ENCODE assay signal across 15 cellular contexts in genomic region chr3:151170280-151170679, GRCh38. TPM values are rescaled to one million over a fixed set of nuclear protein-coding genes. Genes with fewer than 3 reads are reported as not detected.
DNase-seq lines count a peak whose midpoint lies in the region; ATAC-seq, FAIRE-seq and TF ChIP-seq lines count a peak whose summit lies in the region.
"Not testable (repeated sequence)": the region's sequence is repeated elsewhere in the genome, so short reads cannot be mapped to it uniquely, and the experiment has no call there.
"Had no signal": no experiment of that assay in that cellular context is flagged by ENCODE, and none has a peak within 500 bp of the region (broad histone marks: within the 10 kb centered on the region; RNA-seq: fewer than 3 reads in every experiment).

No MANE protein-coding gene starts in this region.

- peak overlapping the region; percentile 67 for H3K4me2 ChIP-seq in Loucy (ENCODE audit: low read depth, low read length, poor library complexity, severe bottlenecking)
- not testable (repeated sequence) for H3K4me2 ChIP-seq in H1 (ENCODE audit: insufficient read depth in 1 of 2, low read depth in 2 of 2, low read length in 2 of 2)

- not testable (repeated sequence) for H2AFZ ChIP-seq in Loucy (ENCODE audit: low read length); H1 (ENCODE audit: low read length)

- not testable (repeated sequence) for H3K23me2 ChIP-seq in H1 (ENCODE audit: low read depth, low read length)

- H3K79me2 ChIP-seq in Loucy (ENCODE audit: insufficient read depth, low read length); H1 (ENCODE audit: control insufficient read depth in 1 of 2, insufficient read depth in 2 of 2, low read length in 2 of 2): not testable (repeated sequence)

- not testable (repeated sequence) for TF ChIP-seq RAD21 in H1 (IDR thresholded peaks at IDR 0.05 in 1 of 2, conservative IDR thresholded peaks at IDR 0.05 in 1 of 2; ENCODE audit: low read depth in 2 of 2, low read length in 2 of 2)

- not testable (repeated sequence) for H3K27ac ChIP-seq in CD4-positive, alpha-beta T cell (ENCODE audit: low read depth, low read length); H1 (ENCODE audit: low read depth, low read length)
- H3K27ac ChIP-seq in spleen (peak overlapping the region; percentile 32 to 87 (median 76)), upper lobe of right lung (peak overlapping the region; percentile 27)

- H3K36me3 Mint-ChIP-seq in CD4-positive, alpha-beta T cell (ENCODE audit: low read depth); activated CD4-positive, alpha-beta T cell treated with anti-CD3 and anti-CD28 coated beads for 36 hours (ENCODE audit: low read depth); activated naive CD4-positive, alpha-beta T cell treated with anti-CD3 and anti-CD28 coated beads for 36 hours (ENCODE audit: low read depth); naive thymus-derived CD8-positive, alpha-beta T cell: not testable (repeated sequence)

- POLR2A ChIA-PET in CD4-positive, alpha-beta T cell (lab: Charles Lee), result interaction anchor here (0.6 kb wide), 1 partner anchor 104 kb away, joined by 3 read pairs; no protein-coding TSS in a partner anchor
- POLR2A ChIA-PET in activated CD4-positive, alpha-beta T cell treated with anti-CD3 and anti-CD28 coated beads for 36 hours (lab: Charles Lee), result interaction anchor here (0.6 kb wide), 1 partner anchor 36 kb away, joined by 3 read pairs; no protein-coding TSS in a partner anchor
- POLR2A ChIA-PET in H1 (lab: Charles Lee; ENCODE audit: partially characterized antibody), result not testable (repeated sequence)
- POLR2A ChIA-PET in naive thymus-derived CD8-positive, alpha-beta T cell (lab: Charles Lee), result interaction anchor here (0.7 to 4.4 kb wide), 3 partner anchors 21 to 32 kb away, joined by 5 to 18 read pairs (median 7); partner anchors contain the start of gene GPR171

- not testable (repeated sequence) for H3K27me3 Mint-ChIP-seq in CD4-positive, alpha-beta T cell; activated CD4-positive, alpha-beta T cell treated with anti-CD3 and anti-CD28 coated beads for 36 hours; activated naive CD4-positive, alpha-beta T cell treated with anti-CD3 and anti-CD28 coated beads for 36 hours (ENCODE audit: low read depth); naive thymus-derived CD8-positive, alpha-beta T cell

- H4K20me1 ChIP-seq in Loucy (ENCODE audit: insufficient read depth, low read length, poor library complexity, severe bottlenecking); H1 (replicated peaks in 1 of 2; ENCODE audit: control insufficient read depth in 1 of 2, insufficient read depth in 2 of 2, low read length in 2 of 2): not testable (repeated sequence)

- intact Hi-C loops in CD4-positive, alpha-beta T cell (cut with DNase I, micrococcal nuclease), result loop anchor here (2.0 kb wide), 2 partner anchors 33 to 39 kb away; partner anchors contain the start of gene GPR171 (in 1 of the 2)
- intact Hi-C loops in activated CD4-positive, alpha-beta T cell treated with anti-CD3 and anti-CD28 coated beads for 36 hours (cut with DNase I, micrococcal nuclease), result loop anchor here in 1 of 2 experiments (2.0 kb wide), 1 partner anchor 17 kb away; no protein-coding TSS in a partner anchor
- intact Hi-C loops in activated naive CD4-positive, alpha-beta T cell treated with anti-CD3 and anti-CD28 coated beads for 36 hours (cut with micrococcal nuclease), result loop anchor here (2.0 kb wide), 1 partner anchor 21 kb away; no protein-coding TSS in a partner anchor
- intact Hi-C loops in spleen (cut with DNase I; ENCODE audit: low total_unique reads); upper lobe of right lung (cut with DNase I): not testable (repeated sequence)

- not testable (repeated sequence) for H3K79me1 ChIP-seq in H1 (ENCODE audit: low read depth, low read length)

- not testable (repeated sequence) for H2BK12ac ChIP-seq in H1 (ENCODE audit: low read depth, low read length)

- TF ChIP-seq POLR2A in H1 (IDR thresholded peaks at IDR 0.05; ENCODE audit: control extremely low read depth in 1 of 2, low read depth in 2 of 2, low read length in 2 of 2); spleen (IDR thresholded peaks at IDR 0.05): not testable (repeated sequence)

- not testable (repeated sequence) for FAIRE-seq in H1 (lab: Jason Lieb, UNC)

- H3F3A ChIP-seq in Loucy (ENCODE audit: low read depth), result not testable (repeated sequence)

- H3K9me2 ChIP-seq in Loucy (replicated peaks; ENCODE audit: low read depth, low read length), result not testable (repeated sequence)

- H3K4me1 Mint-ChIP-seq in CD4-positive, alpha-beta T cell (ENCODE audit: low read depth), result peaks cover 53% of the 10 kb centered on the region
- peaks cover 44% of the 10 kb centered on the region for H3K4me1 Mint-ChIP-seq in activated CD4-positive, alpha-beta T cell treated with anti-CD3 and anti-CD28 coated beads for 36 hours
- peaks cover 45% of the 10 kb centered on the region for H3K4me1 Mint-ChIP-seq in activated naive CD4-positive, alpha-beta T cell treated with anti-CD3 and anti-CD28 coated beads for 36 hours (ENCODE audit: low read depth)
- H3K4me1 Mint-ChIP-seq in naive thymus-derived CD8-positive, alpha-beta T cell, result peaks cover 21 to 46% (median 40%) of the 10 kb centered on the region in 4 donors

- H4K8ac ChIP-seq in H1 (ENCODE audit: extremely low read depth, insufficient read depth, low read length), result not testable (repeated sequence)

- not testable (repeated sequence) for TF ChIP-seq CTCF in CD4-positive, alpha-beta T cell (IDR thresholded peaks at IDR 0.05); Loucy (conservative IDR thresholded peaks at IDR 0.05; ENCODE audit: low read length); H1 (IDR thresholded peaks at IDR 0.05; ENCODE audit: control extremely low read depth in 1 of 3, insufficient read depth in 1 of 3, low read depth in 1 of 3, low read length in 3 of 3); spleen (IDR thresholded peaks at IDR 0.05 in 8 of 11, conservative IDR thresholded peaks at IDR 0.05 in 3 of 11); upper lobe of right lung (IDR thresholded peaks at IDR 0.05)

- not testable (repeated sequence) for H3K56ac ChIP-seq in H1 (replicated peaks; ENCODE audit: insufficient read length, low read depth, low read length)

- not testable (repeated sequence) for H4K91ac ChIP-seq in H1 (replicated peaks; ENCODE audit: insufficient read length, low read length)

- peak overlapping the region; percentile 72 for H3K27ac Mint-ChIP-seq in CD4-positive, alpha-beta T cell
- H3K27ac Mint-ChIP-seq in activated CD4-positive, alpha-beta T cell treated with anti-CD3 and anti-CD28 coated beads for 36 hours, result peak overlapping the region; percentile 76
- H3K27ac Mint-ChIP-seq in activated naive CD4-positive, alpha-beta T cell treated with anti-CD3 and anti-CD28 coated beads for 36 hours, result peak overlapping the region; percentile 80
- H3K27ac Mint-ChIP-seq in naive thymus-derived CD8-positive, alpha-beta T cell, result peak overlapping the region in 9 of 10 donors; percentile 63 to 88 (median 82)

- CTCF ChIA-PET in CD4-positive, alpha-beta T cell (lab: Charles Lee), result interaction anchor here (1.5 kb wide), 1 partner anchor 14 kb away, joined by 4 read pairs; no protein-coding TSS in a partner anchor
- CTCF ChIA-PET in activated CD4-positive, alpha-beta T cell treated with anti-CD3 and anti-CD28 coated beads for 36 hours (lab: Charles Lee), result interaction anchor here (0.7 to 6.6 kb wide), 6 partner anchors 58 to 156 kb away, joined by 3 to 103 read pairs (median 14); partner anchors contain the start of gene P2RY14
- CTCF ChIA-PET in activated naive CD4-positive, alpha-beta T cell treated with anti-CD3 and anti-CD28 coated beads for 36 hours (lab: Charles Lee), result interaction anchor here (0.8 to 8.0 kb wide), 6 partner anchors 16 to 115 kb away, joined by 6 to 191 read pairs (median 44); partner anchors contain the start of gene P2RY14
- CTCF ChIA-PET in H1 (lab: Charles Lee; ENCODE audit: partially characterized antibody), result interaction anchor here (1.2 to 6.8 kb wide), 3 partner anchors 9 to 251 kb away, joined by 3 to 32 read pairs (median 4); no protein-coding TSS in a partner anchor

- H3K4me3 Mint-ChIP-seq in CD4-positive, alpha-beta T cell, result peak overlapping the region; percentile 43
- not testable (repeated sequence) for H3K4me3 Mint-ChIP-seq in activated CD4-positive, alpha-beta T cell treated with anti-CD3 and anti-CD28 coated beads for 36 hours; activated naive CD4-positive, alpha-beta T cell treated with anti-CD3 and anti-CD28 coated beads for 36 hours
- H3K4me3 Mint-ChIP-seq in naive thymus-derived CD8-positive, alpha-beta T cell, result peak overlapping the region in 8 of 10 donors; percentile 46 to 76 (median 68)

- not testable (repeated sequence) for H2BK20ac ChIP-seq in H1 (ENCODE audit: low read length)

- not testable (repeated sequence) for H2AK5ac ChIP-seq in H1 (ENCODE audit: low read depth, low read length)

- H3K4me1 ChIP-seq in Loucy (ENCODE audit: insufficient read depth, low read length, poor library complexity, severe bottlenecking), result peaks cover 30% of the 10 kb centered on the region
- not testable (repeated sequence) for H3K4me1 ChIP-seq in H1 (replicated peaks in 1 of 4; ENCODE audit: control insufficient read depth in 3 of 4, insufficient read depth in 4 of 4, low read length in 3 of 4); upper lobe of right lung
- H3K4me1 ChIP-seq in spleen, result peaks cover 25 to 53% (median 41%) of the 10 kb centered on the region in 6 donors

- H2BK15ac ChIP-seq in H1 (ENCODE audit: low read length), result not testable (repeated sequence)

- not testable (repeated sequence) for DNase-seq in CD4-positive, alpha-beta T cell; activated CD4-positive, alpha-beta T cell treated with anti-CD3 and anti-CD28 coated beads for 36 hours; activated naive CD4-positive, alpha-beta T cell treated with anti-CD3 and anti-CD28 coated beads for 36 hours; H1 (ENCODE audit: low read depth in 1 of 2, low spot score in 2 of 2); naive thymus-derived CD8-positive, alpha-beta T cell; spleen; upper lobe of right lung

- H3K9me3 Mint-ChIP-seq in CD4-positive, alpha-beta T cell; activated CD4-positive, alpha-beta T cell treated with anti-CD3 and anti-CD28 coated beads for 36 hours (ENCODE audit: low read depth); activated naive CD4-positive, alpha-beta T cell treated with anti-CD3 and anti-CD28 coated beads for 36 hours; naive thymus-derived CD8-positive, alpha-beta T cell: not testable (repeated sequence)

- H2BK120ac ChIP-seq in H1 (replicated peaks; ENCODE audit: low read depth, low read length), result not testable (repeated sequence)

- not testable (repeated sequence) for H3K4me3 ChIP-seq in Loucy (ENCODE audit: low read length, poor library complexity, severe bottlenecking); H1 (ENCODE audit: extremely low read depth in 1 of 4, insufficient read depth in 2 of 4, low read depth in 3 of 4, low read length in 4 of 4); spleen; upper lobe of right lung

- H3K18ac ChIP-seq in H1 (ENCODE audit: extremely low read depth, low read length), result not testable (repeated sequence)

- H3K9me3 ChIP-seq in CD4-positive, alpha-beta T cell (ENCODE audit: control insufficient read depth, low read length); Loucy (ENCODE audit: insufficient read depth, low read depth, low read length); H1 (ENCODE audit: insufficient read depth in 2 of 2, low read depth in 1 of 2, low read length in 1 of 2); spleen; upper lobe of right lung: not testable (repeated sequence)

- H4K5ac ChIP-seq in H1 (ENCODE audit: insufficient read length, low read depth, low read length), result not testable (repeated sequence)

- not testable (repeated sequence) for H3K27me3 ChIP-seq in CD4-positive, alpha-beta T cell (ENCODE audit: control insufficient read depth, insufficient read depth, low read length); Loucy (ENCODE audit: insufficient read depth, low read length, poor library complexity, severe bottlenecking); H1 (replicated peaks in 1 of 4; ENCODE audit: control insufficient read depth in 3 of 4, extremely low read depth in 1 of 4, insufficient read depth in 3 of 4, low read length in 3 of 4); spleen (replicated peaks in 1 of 7); upper lobe of right lung

- WGBS in H1 (ENCODE audit: extremely low coverage in 1 of 2, insufficient coverage in 1 of 2, insufficient read length in 1 of 2, insufficient replicate concordance in 2 of 2, low coverage in 1 of 2, low lambda C conversion rate in 2 of 2, missing lambda C conversion rate in 1 of 2), 2 experiments, result 91% methylated on average over 4 of the region's 7 CpGs; no CpG with 5 or more reads in 1 of the 2 experiments
- WGBS in spleen, 5 donors, result 58 to 67% (median 66%) methylated on average over 7 of the region's 7 CpGs

- H3K23ac ChIP-seq in H1 (ENCODE audit: insufficient read length), result not testable (repeated sequence)

- H3K4ac ChIP-seq in H1 (replicated peaks; ENCODE audit: insufficient read length, low read depth, low read length), result not testable (repeated sequence)

- peak overlapping the region; percentile 49 for H3K9ac ChIP-seq in Loucy (ENCODE audit: low read depth, low read length, poor library complexity, severe bottlenecking)
- not testable (repeated sequence) for H3K9ac ChIP-seq in H1 (replicated peaks in 1 of 4; ENCODE audit: extremely low read depth in 1 of 4, low read depth in 3 of 4, low read length in 3 of 4)

- not testable (repeated sequence) for ATAC-seq in CD4-positive, alpha-beta T cell (ENCODE audit: poor library complexity); naive thymus-derived CD8-positive, alpha-beta T cell; upper lobe of right lung
- ATAC-seq in activated CD4-positive, alpha-beta T cell treated with anti-CD3 and anti-CD28 coated beads for 36 hours, result peak; percentile 6

- not testable (repeated sequence) for TF ChIP-seq EP300 in H1 (IDR thresholded peaks at IDR 0.05; ENCODE audit: borderline replicate concordance in 1 of 2, low read depth in 2 of 2, low read length in 2 of 2)

- not testable (repeated sequence) for H3K14ac ChIP-seq in H1 (ENCODE audit: insufficient read length)

- H3K36me3 ChIP-seq in Loucy (ENCODE audit: insufficient read depth, low read length), result peaks cover 40% of the 10 kb centered on the region
- not testable (repeated sequence) for H3K36me3 ChIP-seq in H1 (ENCODE audit: control insufficient read depth in 2 of 4, insufficient read depth in 4 of 4, low read length in 3 of 4); spleen; upper lobe of right lung

- not testable (repeated sequence) for H2BK5ac ChIP-seq in H1 (ENCODE audit: low read depth, low read length)

RNA-seq across cellular contexts. Expression of gene GPR171, which starts 32.7 kb away (rescaled TPM):
- 10 to 100 TPM in 1 of 2 experiments, 1 to 10 TPM in 1; 9.7 to 16.7 TPM for total RNA-seq in CD4-positive, alpha-beta T cell
- 100 to 1,000 TPM in 1 of 2 experiments, 10 to 100 TPM in 1; 84.9 to 111 TPM for total RNA-seq in activated CD4-positive, alpha-beta T cell treated with anti-CD3 and anti-CD28 coated beads for 36 hours
- total RNA-seq in activated naive CD4-positive, alpha-beta T cell treated with anti-CD3 and anti-CD28 coated beads for 36 hours, result 10 to 100 TPM; 42.8 to 46.9 TPM
- not detected in 2 replicates for total RNA-seq in H1 (2021; fragmentation: NEBNext Ultra II Directional; extraction: Animal tissue kit (Norgen Biotek cat#: 25700))
- polyA plus RNA-seq in H1 (2011; rRNA removed), result not detected in 2 replicates
- polyA plus RNA-seq in H1 (2011; cell fraction: cytosol; rRNA removed), result not detected
- not detected for polyA plus RNA-seq in H1 (2011; cell fraction: nucleus; rRNA removed)
- not detected in 4 replicates for polyA plus RNA-seq in H1 (2012, experiment 1 of 2)
- polyA plus RNA-seq in H1 (2012, experiment 2 of 2), result not detected
- polyA plus RNA-seq in H1 (2013, experiment 1 of 2), result not detected
- not detected for polyA plus RNA-seq in H1 (2013, experiment 2 of 2)
- polyA minus RNA-seq in H1 (2011; rRNA and poly(A)+ RNA removed), result not detected in 2 replicates
- polyA minus RNA-seq in H1 (2011; cell fraction: cytosol; rRNA and poly(A)+ RNA removed), result not detected
- polyA minus RNA-seq in H1 (2011; cell fraction: nucleus; rRNA and poly(A)+ RNA removed), result not detected
- 10 to 100 TPM; 35.5 to 39.3 TPM for total RNA-seq in naive thymus-derived CD8-positive, alpha-beta T cell
- polyA plus RNA-seq in naive thymus-derived CD8-positive, alpha-beta T cell, result 100 to 1,000 TPM in 2 of 3 donors, 10 to 100 TPM in 1; 69.3 to 123 (median 108) TPM
- 10 to 100 TPM in 5 of 7 donors, 1 to 10 TPM in 2; 8.8 to 40.4 (median 14.3) TPM for total RNA-seq in spleen
- 1 to 10 TPM; 2.7 to 9.1 (median 2.9) TPM for polyA plus RNA-seq in spleen
- total RNA-seq in upper lobe of right lung, result 3.2 TPM
- total RNA-seq: A673, astrocyte, dermis blood vessel endothelial cell, fibroblast of lung, glomerular endothelial cell, H7, pulmonary artery endothelial cell had no signal
- polyA plus RNA-seq: fibroblast of lung had no signal
